In the genomic region with DNA sequence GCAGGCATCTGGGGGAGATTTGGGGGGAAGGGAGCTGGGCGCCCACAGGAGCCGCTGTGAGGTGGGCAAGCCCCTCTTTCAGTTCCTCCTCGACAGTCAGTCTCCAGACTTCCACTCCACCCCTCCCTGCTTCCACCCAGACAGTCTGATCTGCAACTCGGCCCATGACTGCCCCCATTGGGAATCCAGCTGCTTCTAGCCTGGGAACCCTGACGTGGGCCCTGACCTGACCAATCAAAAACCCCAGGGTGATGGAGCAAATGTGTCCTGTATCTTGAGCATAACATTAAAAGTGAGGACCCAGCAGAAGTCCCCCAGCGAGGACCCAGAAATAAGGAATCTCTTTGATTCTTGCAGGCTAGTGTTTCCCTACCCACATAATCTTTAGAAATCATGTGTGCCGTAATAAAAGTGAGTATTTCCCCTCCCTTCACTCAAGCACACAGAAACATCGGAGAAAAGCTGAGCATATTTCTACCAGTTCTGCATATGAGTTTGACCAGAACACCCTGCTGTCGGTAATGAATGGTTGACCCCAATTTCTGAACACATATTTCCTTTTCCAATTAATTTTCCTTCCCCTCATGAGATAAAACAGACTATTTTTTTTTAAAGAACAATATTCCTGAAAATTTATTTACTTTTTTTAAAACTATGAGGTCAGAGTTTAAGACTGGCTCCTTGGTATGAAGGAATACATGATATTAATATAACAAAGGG, we compare ENCODE assay signal across 8 cellular contexts. TPM values are rescaled to one million over a fixed set of nuclear protein-coding genes. Genes with fewer than 3 reads are reported as not detected.
A peak's percentile ranks its signal among the peaks of the same experiment; 100 is the strongest.
DNase-seq lines count a peak whose midpoint lies in the region; ATAC-seq and TF ChIP-seq lines count a peak whose summit lies in the region.

No MANE protein-coding gene starts in this region.

- peaks cover 0 to 27% (median 16%) of the 10 kb centered on the region in 5 donors for H3K36me3 Mint-ChIP-seq in naive thymus-derived CD4-positive, alpha-beta T cell
- H3K36me3 Mint-ChIP-seq in activated CD4-positive, alpha-beta T cell treated with anti-CD3 and anti-CD28 coated beads for 36 hours (ENCODE audit: low read depth): peaks cover 39% of the 10 kb centered on the region

- no peak overlapping the region for H3K4me3 ChIP-seq in A673 (ENCODE audit: low read depth, low read length, poor library complexity, severe bottlenecking)
- H3K4me3 ChIP-seq in Karpas-422 (ENCODE audit: low read length): no peak overlapping the region
- no peak overlapping the region for H3K4me3 ChIP-seq in choroid plexus epithelial cell (ENCODE audit: low read depth, low read length)
- H3K4me3 ChIP-seq in naive thymus-derived CD4-positive, alpha-beta T cell (ENCODE audit: low read length): no peak overlapping the region

- H3K27me3 Mint-ChIP-seq in naive thymus-derived CD4-positive, alpha-beta T cell: no peaks in the 10 kb centered on the region
- no peaks in the 10 kb centered on the region for H3K27me3 Mint-ChIP-seq in activated CD4-positive, alpha-beta T cell treated with anti-CD3 and anti-CD28 coated beads for 36 hours
- H3K27me3 Mint-ChIP-seq in stimulated activated naive CD8-positive, alpha-beta T cell treated with anti-CD3 and anti-CD28 coated beads, Interleukin-15, amount 100 ng/mL, for 72 hours: no peaks in the 10 kb centered on the region

- H3K9me3 ChIP-seq in A673 (ENCODE audit: low read depth, low read length, poor library complexity, severe bottlenecking) (peaks cover 4% of the 10 kb centered on the region), Karpas-422 (ENCODE audit: low read length) (peaks cover 5% of the 10 kb centered on the region; the same call in 1 of the 2 replicates)
- H3K9me3 ChIP-seq in naive thymus-derived CD4-positive, alpha-beta T cell (ENCODE audit: control insufficient read depth in 2 of 3, low read length in 3 of 3): no peaks in the 10 kb centered on the region

- H3K79me2 ChIP-seq in Karpas-422 (ENCODE audit: low read length): peaks cover 28% of the 10 kb centered on the region

- DNase-seq in A673 (ENCODE audit: low spot score) (peak; percentile 76), Karpas-422 (peak; percentile 66), choroid plexus epithelial cell (ENCODE audit: low read depth) (peak; percentile 96), mesenteric fat pad (ENCODE audit: low spot score) (no peak)
- no peak for DNase-seq in naive thymus-derived CD4-positive, alpha-beta T cell
- no peak for DNase-seq in activated CD4-positive, alpha-beta T cell treated with anti-CD3 and anti-CD28 coated beads for 36 hours
- no peak for DNase-seq in stimulated activated naive CD8-positive, alpha-beta T cell treated with anti-CD3 and anti-CD28 coated beads, Interleukin-15, amount 100 ng/mL, for 72 hours

- no peaks in the 10 kb centered on the region for H3K27me3 ChIP-seq in A673 (replicated peaks; ENCODE audit: insufficient read depth, low read depth, low read length, poor library complexity)
- no peaks in the 10 kb centered on the region for H3K27me3 ChIP-seq in Karpas-422 (ENCODE audit: low read length)
- H3K27me3 ChIP-seq in naive thymus-derived CD4-positive, alpha-beta T cell (ENCODE audit: control insufficient read depth in 2 of 2, insufficient read depth in 2 of 2, low read length in 2 of 2): no peaks in the 10 kb centered on the region

- H4K20me1 ChIP-seq in Karpas-422 (ENCODE audit: insufficient read depth, low read depth, low read length): no peaks in the 10 kb centered on the region

- no peaks in the 10 kb centered on the region for H3K9me3 Mint-ChIP-seq in naive thymus-derived CD4-positive, alpha-beta T cell
- H3K9me3 Mint-ChIP-seq in activated CD4-positive, alpha-beta T cell treated with anti-CD3 and anti-CD28 coated beads for 36 hours (ENCODE audit: low read depth): peaks cover 4% of the 10 kb centered on the region
- H3K9me3 Mint-ChIP-seq in stimulated activated naive CD8-positive, alpha-beta T cell treated with anti-CD3 and anti-CD28 coated beads, Interleukin-15, amount 100 ng/mL, for 72 hours: peaks cover 5 to 6% of the 10 kb centered on the region in 2 donors

- TF ChIP-seq CTCF in A673 (conservative IDR thresholded peaks at IDR 0.05; ENCODE audit: low read depth, low read length) (no peak), choroid plexus epithelial cell (conservative IDR thresholded peaks at IDR 0.05; ENCODE audit: low read depth, low read length) (peak; percentile 41)

- no peaks in the 10 kb centered on the region for H3K9me2 ChIP-seq in Karpas-422 (replicated peaks; ENCODE audit: insufficient read depth, low read length)

- BruUV-seq in A673 (replicated peaks; lab: Mats Ljungman, UMichigan): no TSS peak

- peak; percentile 76 for ATAC-seq in GM19395 (IDR thresholded peaks at IDR 0.05; ENCODE audit: unreplicated experiment)
- peak; percentile 61 for ATAC-seq in naive thymus-derived CD4-positive, alpha-beta T cell
- no peak for ATAC-seq in activated CD4-positive, alpha-beta T cell treated with anti-CD3 and anti-CD28 coated beads for 36 hours
- no peak for ATAC-seq in stimulated activated naive CD8-positive, alpha-beta T cell treated with anti-CD3 and anti-CD28 coated beads, Interleukin-15, amount 100 ng/mL, for 72 hours

- H3K9ac ChIP-seq in Karpas-422 (ENCODE audit: low read length): no peak overlapping the region

- POLR2A ChIA-PET in A673 (lab: Charles Lee; ENCODE audit: low non-redundant PET): no interaction called here
- POLR2A ChIA-PET in naive thymus-derived CD4-positive, alpha-beta T cell (lab: Charles Lee): interaction anchor here (0.7 to 1.2 kb wide), 2 partner anchors 15 to 98 kb away, joined by 3 to 4 read pairs; no protein-coding TSS in a partner anchor
- POLR2A ChIA-PET in activated CD4-positive, alpha-beta T cell treated with anti-CD3 and anti-CD28 coated beads for 36 hours (lab: Charles Lee): no interaction called here

- H3K27ac Mint-ChIP-seq in naive thymus-derived CD4-positive, alpha-beta T cell: no peak overlapping the region
- H3K27ac Mint-ChIP-seq in activated CD4-positive, alpha-beta T cell treated with anti-CD3 and anti-CD28 coated beads for 36 hours: no peak overlapping the region
- H3K27ac Mint-ChIP-seq in stimulated activated naive CD8-positive, alpha-beta T cell treated with anti-CD3 and anti-CD28 coated beads, Interleukin-15, amount 100 ng/mL, for 72 hours: no peak overlapping the region

- peaks cover 33% of the 10 kb centered on the region for H3K36me3 ChIP-seq in A673 (ENCODE audit: insufficient read depth, low read length, poor library complexity, severe bottlenecking)
- peaks cover 5% of the 10 kb centered on the region; the same call in 1 of the 2 replicates for H3K36me3 ChIP-seq in Karpas-422 (ENCODE audit: insufficient read depth, low read length)
- H3K36me3 ChIP-seq in naive thymus-derived CD4-positive, alpha-beta T cell (ENCODE audit: control insufficient read depth in 2 of 3, insufficient read depth in 3 of 3, low read length in 3 of 3): peaks cover 0 to 22% (median 0%) of the 10 kb centered on the region in 3 experiments

- CTCF ChIA-PET in A673 (lab: Charles Lee): no interaction called here
- CTCF ChIA-PET in naive thymus-derived CD4-positive, alpha-beta T cell (lab: Charles Lee): no interaction called here
- CTCF ChIA-PET in activated CD4-positive, alpha-beta T cell treated with anti-CD3 and anti-CD28 coated beads for 36 hours (lab: Charles Lee): interaction anchor here (0.6 to 1.6 kb wide), 3 partner anchors 32 to 186 kb away, joined by 3 to 5 read pairs (median 3); no protein-coding TSS in a partner anchor

- no peak overlapping the region for H2AFZ ChIP-seq in Karpas-422 (ENCODE audit: low read length)

- intact Hi-C loops in A673 (cut with micrococcal nuclease; ENCODE audit: unreplicated experiment): loop anchor here (10.0 kb wide), 1 partner anchor 244 kb away; a partner anchor contains a TSS
- intact Hi-C loops in naive thymus-derived CD4-positive, alpha-beta T cell (cut with micrococcal nuclease): loop anchor here (10.0 kb wide), 3 partner anchors 244 to 1086 kb away; a partner anchor contains a TSS
- intact Hi-C loops in activated CD4-positive, alpha-beta T cell treated with anti-CD3 and anti-CD28 coated beads for 36 hours (cut with DNase I, micrococcal nuclease): loop anchor here in 1 of 2 experiments (10.0 kb wide), 1 partner anchor 1034 kb away; a partner anchor contains a TSS

- H3K4me1 ChIP-seq in A673 (ENCODE audit: insufficient read depth, low read length, poor library complexity, severe bottlenecking): peaks cover 41% of the 10 kb centered on the region
- H3K4me1 ChIP-seq in Karpas-422 (ENCODE audit: low read length): peaks cover 12% of the 10 kb centered on the region
- peaks cover 3 to 5% of the 10 kb centered on the region in 2 donors for H3K4me1 ChIP-seq in naive thymus-derived CD4-positive, alpha-beta T cell (ENCODE audit: control insufficient read depth in 2 of 2, insufficient read depth in 2 of 2, low read length in 2 of 2)

- H3K4me2 ChIP-seq in Karpas-422 (ENCODE audit: low read depth, low read length, poor library complexity, severe bottlenecking): no peak overlapping the region

- H3K4me1 Mint-ChIP-seq in naive thymus-derived CD4-positive, alpha-beta T cell: peaks cover 3 to 30% (median 21%) of the 10 kb centered on the region in 7 donors
- peaks cover 21% of the 10 kb centered on the region for H3K4me1 Mint-ChIP-seq in activated CD4-positive, alpha-beta T cell treated with anti-CD3 and anti-CD28 coated beads for 36 hours
- H3K4me1 Mint-ChIP-seq in stimulated activated naive CD8-positive, alpha-beta T cell treated with anti-CD3 and anti-CD28 coated beads, Interleukin-15, amount 100 ng/mL, for 72 hours: peaks cover 34% of the 10 kb centered on the region

- no peak overlapping the region for H3K4me3 Mint-ChIP-seq in naive thymus-derived CD4-positive, alpha-beta T cell
- no peak overlapping the region for H3K4me3 Mint-ChIP-seq in activated CD4-positive, alpha-beta T cell treated with anti-CD3 and anti-CD28 coated beads for 36 hours
- H3K4me3 Mint-ChIP-seq in stimulated activated naive CD8-positive, alpha-beta T cell treated with anti-CD3 and anti-CD28 coated beads, Interleukin-15, amount 100 ng/mL, for 72 hours: no peak overlapping the region

- H3K27ac ChIP-seq in A673 (ENCODE audit: low read depth, low read length, poor library complexity, severe bottlenecking) (peak overlapping the region; percentile 49), Karpas-422 (ENCODE audit: low read length) (peak overlapping the region; percentile 6; the same call in 1 of the 2 replicates)
- H3K27ac ChIP-seq in naive thymus-derived CD4-positive, alpha-beta T cell (ENCODE audit: low read depth, low read length): no peak overlapping the region

RNA-seq across cellular contexts. Expression of a gene that starts 6.4 kb away (rescaled TPM):
- total RNA-seq in A673 (2021) (36.1 and 39.0 TPM in 2 replicates), mesenteric fat pad (63.2 TPM)
- 7.9 and 9.5 TPM in 2 replicates for total RNA-seq in Karpas-422 (2014; rRNA removed; shearing (Covaris generic); ENCODE audit: low replicate concordance)
- 10 to 100 TPM; 23.4 to 32.8 (median 29.9) TPM for total RNA-seq in naive thymus-derived CD4-positive, alpha-beta T cell
- 1 to 10 TPM; 5.2 to 7.7 TPM for polyA plus RNA-seq in naive thymus-derived CD4-positive, alpha-beta T cell
- total RNA-seq in activated CD4-positive, alpha-beta T cell treated with anti-CD3 and anti-CD28 coated beads for 36 hours: 10 to 100 TPM; 25.0 to 25.4 TPM

RNA-seq across cellular contexts. Expression of a gene that starts 28.9 kb away (rescaled TPM):
- not detected in 2 replicates for total RNA-seq in A673 (2021)
- total RNA-seq in Karpas-422 (2014; rRNA removed; shearing (Covaris generic); ENCODE audit: low replicate concordance): not detected in 2 replicates
- not detected for total RNA-seq in naive thymus-derived CD4-positive, alpha-beta T cell
- polyA plus RNA-seq in naive thymus-derived CD4-positive, alpha-beta T cell: not detected
- total RNA-seq in activated CD4-positive, alpha-beta T cell treated with anti-CD3 and anti-CD28 coated beads for 36 hours: not detected
- total RNA-seq in mesenteric fat pad: not detected

Comparison
In these comparisons a context has a peak if more than half of its experiments do, and no peak if none do; other contexts are left out.
1. DNase-seq: peak in A673 (single experiment), Karpas-422 (single experiment) and choroid plexus epithelial cell (single experiment); none in naive thymus-derived CD4-positive, alpha-beta T cell (0 of 9), activated CD4-positive, alpha-beta T cell treated with anti-CD3 and anti-CD28 coated beads for 36 hours (single experiment), mesenteric fat pad (single experiment) and stimulated activated naive CD8-positive, alpha-beta T cell treated with anti-CD3 and anti-CD28 coated beads, Interleukin-15, amount 100 ng/mL, for 72 hours (0 of 2).
2. ATAC-seq: peak in GM19395 (single experiment) and naive thymus-derived CD4-positive, alpha-beta T cell (single experiment); none in activated CD4-positive, alpha-beta T cell treated with anti-CD3 and anti-CD28 coated beads for 36 hours (single experiment) and stimulated activated naive CD8-positive, alpha-beta T cell treated with anti-CD3 and anti-CD28 coated beads, Interleukin-15, amount 100 ng/mL, for 72 hours (single experiment).